ENCODE assay signal across 22 cellular contexts in the genomic region with DNA sequence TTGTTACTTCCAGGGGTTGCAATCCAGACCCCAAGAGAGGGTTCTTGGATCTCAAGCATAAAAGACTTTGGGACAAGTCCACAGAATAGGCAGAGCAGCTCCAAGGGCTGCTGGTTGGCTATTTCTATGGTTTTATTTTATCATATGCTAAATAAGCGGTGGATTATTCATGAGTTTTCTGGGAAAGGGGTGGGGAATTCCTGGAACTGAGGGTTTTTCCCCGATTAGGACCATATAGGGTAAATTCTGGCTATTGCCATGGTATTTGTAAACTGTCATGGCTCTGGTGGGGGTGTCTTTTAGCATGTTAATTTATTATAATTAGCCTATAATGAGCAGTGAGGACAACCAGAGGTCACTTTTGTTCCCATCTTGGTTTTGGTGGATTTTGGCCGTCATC.
"Had no signal": no experiment of that assay in that cellular context is flagged by ENCODE, and none has a peak within 500 bp of the region (broad histone marks: within the 10 kb centered on the region; RNA-seq: fewer than 3 reads in every experiment).

No MANE protein-coding gene starts in this region.

- H3K4me1 Mint-ChIP-seq: IgD-negative memory B cell had no signal

- H3K36me3 ChIP-seq: MG63, SJSA1 had no signal

- H3K27me3 ChIP-seq: MG63, SJSA1 had no signal

- H3K4me3 ChIP-seq: MG63, SJSA1, SK-N-MC had no signal

- H3K36me3 Mint-ChIP-seq: IgD-negative memory B cell had no signal

- H3K27me3 Mint-ChIP-seq: IgD-negative memory B cell had no signal

- H3K9me3 ChIP-seq: MG63, SJSA1 had no signal

- H3K27ac ChIP-seq: HL-60, SJSA1, SK-N-MC had no signal

- H3K27ac Mint-ChIP-seq: IgD-negative memory B cell had no signal

- H3K4me3 Mint-ChIP-seq: IgD-negative memory B cell had no signal

- DNase-seq: KBM-7, MG63, NCI-H1092, NCI-H1105 treated with DMSO at 0.1 percent for 48 hours, NCI-H1417 treated with DMSO at 0.1 percent for 48 hours, NCI-H1694 treated with DMSO at 0.1 percent for 48 hours, NCI-H1930, NCI-H2081, NCI-H2107, NCI-H226, NCI-H446, NCI-H510A, NCI-H524 treated with DMSO at 0.1 percent for 48 hours, NCI-H69, NCI-H774, Right ventricle myocardium superior, RPMI8226, SIG-M5 had no signal
